25 cellular contexts compared by ENCODE assay signal in genomic region chr9:70159630-70160029, GRCh38.
DNase-seq lines count a peak whose midpoint lies in the region; ATAC-seq and TF ChIP-seq lines count a peak whose summit lies in the region.
"Had no signal": no experiment of that assay in that cellular context is flagged by ENCODE, and none has a peak within 500 bp of the region (broad histone marks: within the 10 kb centered on the region; RNA-seq: fewer than 3 reads in every experiment).

No MANE protein-coding gene starts in this region.

- DNase-seq in AG10803 (ENCODE audit: low read depth) (peak; percentile 32), astrocyte of the spinal cord (ENCODE audit: low read depth, low spot score) (peak; percentile 64), osteocyte (ENCODE audit: extremely low spot score, unreplicated experiment) (no peak), SKM-1 treated with dmso at 0.1 percent for 144 hours (lab: John Stamatoyannopoulos, UW; ENCODE audit: unreplicated experiment) (no peak)
- DNase-seq in activated T-cell treated with anti-CD3 and anti-CD28 coated beads, Interleukin-2, amount 50 U/mL, for 4 hours = no peak
- DNase-seq: activated CD4-positive, alpha-beta memory T cell treated with anti-CD3 and anti-CD28 coated beads for 36 hours; activated naive CD4-positive, alpha-beta T cell treated with Interleukin-2 at 50 U/mL for 16 hours; activated T-cell treated with anti-CD3 and anti-CD28 coated beads for 4 hours; aorta; CD4-positive, CD25-positive, alpha-beta regulatory T cell; cortex of kidney; DMS153; hypothalamus; natural killer cell; NCI-H1105; posterior cingulate gyrus; SHP77 treated with DMSO at 0.1 percent for 48 hours; small intestine; stimulated activated CD4-positive, alpha-beta T cell treated with anti-CD3 and anti-CD28 coated beads, Interleukin-4, amount 100 ng/mL, for 24 hours; T-helper 2 cell had no signal

- H3K9me3 ChIP-seq in HEK293 (ENCODE audit: control insufficient read depth, insufficient read depth, low read depth, low read length) = no peaks in the 10 kb centered on the region

- no peak overlapping the region for H3K4me3 ChIP-seq in AG10803 (ENCODE audit: low read length)
- no peak overlapping the region for H3K4me3 ChIP-seq in HEK293 (ENCODE audit: low read depth, low read length)
- H3K4me3 ChIP-seq in astrocyte of the spinal cord (ENCODE audit: low read depth, low read length) = no peak overlapping the region

- H3K9me3 Mint-ChIP-seq in osteocyte (ENCODE audit: unreplicated experiment) = peaks cover 5% of the 10 kb centered on the region
- no peaks in the 10 kb centered on the region for H3K9me3 Mint-ChIP-seq in activated T-cell treated with anti-CD3 and anti-CD28 coated beads, Interleukin-2, amount 50 U/mL, for 4 hours
- H3K9me3 Mint-ChIP-seq: activated CD4-positive, alpha-beta memory T cell treated with anti-CD3 and anti-CD28 coated beads for 36 hours; memory B cell; natural killer cell had no signal

- no peaks in the 10 kb centered on the region for H3K27me3 Mint-ChIP-seq in osteocyte (ENCODE audit: unreplicated experiment)
- H3K27me3 Mint-ChIP-seq in activated T-cell treated with anti-CD3 and anti-CD28 coated beads, Interleukin-2, amount 50 U/mL, for 4 hours (ENCODE audit: low read depth) = peaks cover 16% of the 10 kb centered on the region

- peak overlapping the region; percentile 58 for H3K27ac Mint-ChIP-seq in osteocyte (ENCODE audit: unreplicated experiment)
- H3K27ac Mint-ChIP-seq: activated CD4-positive, alpha-beta memory T cell treated with anti-CD3 and anti-CD28 coated beads for 36 hours; CD4-positive, CD25-positive, alpha-beta regulatory T cell; memory B cell; natural killer cell had no signal

- no peaks in the 10 kb centered on the region for H3K36me3 ChIP-seq in HEK293 (ENCODE audit: control insufficient read depth in 2 of 2, insufficient read depth in 1 of 2, low read length in 2 of 2)

- in situ Hi-C loops in astrocyte of the spinal cord (cut with HindIII; ENCODE audit: low sequenced_read_pairs) = no loop called here

- CTCF ChIA-PET in HEK293 (lab: Yijun Ruan, JAX) = interaction anchor here (1.1 kb wide), 1 partner anchor 12 kb away, joined by 4 read pairs; no protein-coding TSS in a partner anchor

- no peak for ATAC-seq in activated T-cell treated with anti-CD3 and anti-CD28 coated beads, Interleukin-2, amount 50 U/mL, for 4 hours
- ATAC-seq in GM21723 (IDR thresholded peaks at IDR 0.05; ENCODE audit: unreplicated experiment) (no peak), HG02870 (IDR thresholded peaks at IDR 0.05; ENCODE audit: unreplicated experiment) (no peak)
- ATAC-seq: natural killer cell had no signal

- no peaks in the 10 kb centered on the region for H3K4me1 ChIP-seq in HEK293 (ENCODE audit: control insufficient read depth, insufficient read depth, low read length)

- H3K4me1 Mint-ChIP-seq in osteocyte (ENCODE audit: unreplicated experiment) = peaks cover 48% of the 10 kb centered on the region
- H3K4me1 Mint-ChIP-seq in activated T-cell treated with anti-CD3 and anti-CD28 coated beads, Interleukin-2, amount 50 U/mL, for 4 hours (ENCODE audit: low read depth) = no peaks in the 10 kb centered on the region
- H3K4me1 Mint-ChIP-seq: CD4-positive, CD25-positive, alpha-beta regulatory T cell; memory B cell; natural killer cell had no signal

- TF ChIP-seq CTCF in AG10803 (conservative IDR thresholded peaks at IDR 0.05; ENCODE audit: low read length) = no peak
- TF ChIP-seq CTCF in HEK293 (tag by site-specific recombination; IDR thresholded peaks at IDR 0.05) = no peak
- no peak for TF ChIP-seq CTCF in astrocyte of the spinal cord (IDR thresholded peaks at IDR 0.05; ENCODE audit: low read depth, low read length)
- no peak for TF ChIP-seq CTCF in osteocyte (IDR thresholded peaks at IDR 0.05)

- no peak overlapping the region for H3K4me3 Mint-ChIP-seq in osteocyte (ENCODE audit: unreplicated experiment)
- no peak overlapping the region for H3K4me3 Mint-ChIP-seq in activated T-cell treated with anti-CD3 and anti-CD28 coated beads, Interleukin-2, amount 50 U/mL, for 4 hours
- H3K4me3 Mint-ChIP-seq: activated CD4-positive, alpha-beta memory T cell treated with anti-CD3 and anti-CD28 coated beads for 36 hours; CD4-positive, CD25-positive, alpha-beta regulatory T cell; memory B cell; natural killer cell had no signal

- peaks cover 7% of the 10 kb centered on the region for H3K36me3 Mint-ChIP-seq in osteocyte (ENCODE audit: unreplicated experiment)
- no peaks in the 10 kb centered on the region for H3K36me3 Mint-ChIP-seq in activated T-cell treated with anti-CD3 and anti-CD28 coated beads, Interleukin-2, amount 50 U/mL, for 4 hours (ENCODE audit: insufficient read depth)
- H3K36me3 Mint-ChIP-seq: activated CD4-positive, alpha-beta memory T cell treated with anti-CD3 and anti-CD28 coated beads for 36 hours; CD4-positive, CD25-positive, alpha-beta regulatory T cell; memory B cell; natural killer cell had no signal

- no peak overlapping the region for H3K27ac ChIP-seq in HEK293 (ENCODE audit: extremely low read depth, low read depth, low read length)
- H3K27ac ChIP-seq: KMS-11 had no signal

- POLR2A ChIA-PET in HEK293 (lab: Yijun Ruan, JAX) = no interaction called here

TF ChIP-seq in HEK293, 187 proteins besides CTCF, POLR2A, EP300 and RAD21:
- no peak for TF ChIP-seq ZNF148 (tag by site-specific recombination; IDR thresholded peaks at IDR 0.05; ENCODE audit: borderline replicate concordance)
- no peak for TF ChIP-seq SP2 (tag by site-specific recombination; IDR thresholded peaks at IDR 0.05)
- peak; percentile 75; the same call in 1 of the 2 replicates for TF ChIP-seq GFI1B (tag by site-specific recombination; IDR thresholded peaks at IDR 0.05)
TF ChIP-seq in HEK293: peak in this region for 1.

Comparison
In these comparisons a context has a peak if more than half of its experiments do, and no peak if none do; other contexts are left out.
1. DNase-seq: peak in AG10803 (single experiment) and astrocyte of the spinal cord (single experiment); none in osteocyte (single experiment), activated T-cell treated with anti-CD3 and anti-CD28 coated beads, Interleukin-2, amount 50 U/mL, for 4 hours (single experiment) and SKM-1 treated with dmso at 0.1 percent for 144 hours (single experiment).